ENCODE assay signal across 19 cellular contexts in genomic region chr19:12198136-12198535, GRCh38. TPM values are rescaled to one million over a fixed set of nuclear protein-coding genes. Genes with fewer than 3 reads are reported as not detected.
DNase-seq lines count a peak whose midpoint lies in the region; ATAC-seq and TF ChIP-seq lines count a peak whose summit lies in the region.
"Had no signal": no experiment of that assay in that cellular context is flagged by ENCODE, and none has a peak within 500 bp of the region (broad histone marks: within the 10 kb centered on the region; RNA-seq: fewer than 3 reads in every experiment).

No MANE protein-coding gene starts in this region.

- no peak for DNase-seq in activated T-cell treated with anti-CD3 and anti-CD28 coated beads, Interleukin-2, amount 50 U/mL, for 72 hours
- no peak for DNase-seq in activated T-cell treated with anti-CD3 and anti-CD28 coated beads, Interleukin-2, amount 50 U/mL, for 48 hours
- DNase-seq in CD4-positive, alpha-beta T cell, result no peak
- DNase-seq in adipocyte (ENCODE audit: low read depth) (no peak), progenitor cell of endocrine pancreas (ENCODE audit: low spot score, unreplicated experiment) (no peak), EL (no peak)
- DNase-seq in effector CD8-positive, alpha-beta T cell (lab: John Stamatoyannopoulos, UW), result no peak
- DNase-seq: CD4-positive, CD25-positive, alpha-beta regulatory T cell; CD8-positive, alpha-beta memory T cell; DMS53; DMS79 treated with DMSO at 0.1 percent for 48 hours; H9; HFFc6 had no signal

- no peak overlapping the region for H3K27ac ChIP-seq in CD4-positive, alpha-beta T cell (ENCODE audit: low read depth, low read length)
- H3K27ac ChIP-seq: 22Rv1, BLaER1, C4-2B had no signal

- H3K4me3 Mint-ChIP-seq in activated T-cell treated with anti-CD3 and anti-CD28 coated beads, Interleukin-2, amount 50 U/mL, for 72 hours, result no peak overlapping the region
- H3K4me3 Mint-ChIP-seq in CD4-positive, alpha-beta T cell, result peak overlapping the region; percentile 73
- H3K4me3 Mint-ChIP-seq in progenitor cell of endocrine pancreas (ENCODE audit: low read depth), result no peak overlapping the region
- H3K4me3 Mint-ChIP-seq: B cell; CD4-positive, CD25-positive, alpha-beta regulatory T cell; CD8-positive, alpha-beta memory T cell; GM23338; H9; HFFc6 had no signal

- H3K36me3 Mint-ChIP-seq in activated T-cell treated with anti-CD3 and anti-CD28 coated beads, Interleukin-2, amount 50 U/mL, for 72 hours (ENCODE audit: insufficient read depth in 2 of 2), result peaks cover 28 to 39% of the 10 kb centered on the region in 2 donors
- H3K36me3 Mint-ChIP-seq in CD4-positive, alpha-beta T cell (ENCODE audit: low read depth), result peaks cover 64% of the 10 kb centered on the region
- H3K36me3 Mint-ChIP-seq in progenitor cell of endocrine pancreas (ENCODE audit: insufficient read depth), result peaks cover 58% of the 10 kb centered on the region

- H3K9ac ChIP-seq in adipocyte (ENCODE audit: low read length), result no peak overlapping the region
- H3K9ac ChIP-seq: BLaER1 had no signal

- peaks cover 7% of the 10 kb centered on the region for H3K36me3 ChIP-seq in adipocyte (ENCODE audit: control insufficient read depth, insufficient read depth, low read length, severe bottlenecking)

- CTCF ChIA-PET in CD4-positive, alpha-beta T cell (lab: Charles Lee), result interaction anchor here (1.0 kb wide), 1 partner anchor 149 kb away, joined by 3 read pairs; no protein-coding TSS in a partner anchor

- peaks cover 37% of the 10 kb centered on the region for H3K4me1 Mint-ChIP-seq in activated T-cell treated with anti-CD3 and anti-CD28 coated beads, Interleukin-2, amount 50 U/mL, for 72 hours (ENCODE audit: low read depth)
- peaks cover 64% of the 10 kb centered on the region for H3K4me1 Mint-ChIP-seq in CD4-positive, alpha-beta T cell (ENCODE audit: low read depth)
- no peaks in the 10 kb centered on the region for H3K4me1 Mint-ChIP-seq in progenitor cell of endocrine pancreas (ENCODE audit: low read depth)
- H3K4me1 Mint-ChIP-seq: GM23338, H9 had no signal

- H3K4me3 ChIP-seq in adipocyte (ENCODE audit: low read length), result peak overlapping the region; percentile 32
- H3K4me3 ChIP-seq: BLaER1, GM23338 had no signal

- no peaks in the 10 kb centered on the region for H3K4me1 ChIP-seq in adipocyte (ENCODE audit: control insufficient read depth, insufficient read depth, low read length)
- H3K4me1 ChIP-seq: BLaER1 had no signal

- H3K27me3 Mint-ChIP-seq in activated T-cell treated with anti-CD3 and anti-CD28 coated beads, Interleukin-2, amount 50 U/mL, for 72 hours (ENCODE audit: low read depth), result no peaks in the 10 kb centered on the region
- no peaks in the 10 kb centered on the region for H3K27me3 Mint-ChIP-seq in CD4-positive, alpha-beta T cell
- no peaks in the 10 kb centered on the region for H3K27me3 Mint-ChIP-seq in progenitor cell of endocrine pancreas
- H3K27me3 Mint-ChIP-seq: B cell; CD4-positive, CD25-positive, alpha-beta regulatory T cell; CD8-positive, alpha-beta memory T cell had no signal

- POLR2A ChIA-PET in CD4-positive, alpha-beta T cell (lab: Charles Lee), result no interaction called here

- intact Hi-C loops in CD4-positive, alpha-beta T cell (cut with DNase I, micrococcal nuclease), result loop anchor here in 1 of 2 experiments (5.0 kb wide), 1 partner anchor 134 kb away; the partner anchor contains the start of gene ZNF563

- peaks cover 36% of the 10 kb centered on the region for H3K9me3 ChIP-seq in CD4-positive, alpha-beta T cell (ENCODE audit: control insufficient read depth, low read length)
- peaks cover 84% of the 10 kb centered on the region for H3K9me3 ChIP-seq in adipocyte (ENCODE audit: control insufficient read depth, low read length)

- no peaks in the 10 kb centered on the region for H3K27me3 ChIP-seq in CD4-positive, alpha-beta T cell (ENCODE audit: control insufficient read depth, insufficient read depth, low read length)
- no peaks in the 10 kb centered on the region for H3K27me3 ChIP-seq in adipocyte (replicated peaks; ENCODE audit: control insufficient read depth, insufficient read depth, low read length)
- H3K27me3 ChIP-seq: BLaER1 had no signal

- H3K9me3 Mint-ChIP-seq in activated T-cell treated with anti-CD3 and anti-CD28 coated beads, Interleukin-2, amount 50 U/mL, for 72 hours, result peaks cover 6 to 22% of the 10 kb centered on the region in 2 donors
- peaks cover 5% of the 10 kb centered on the region for H3K9me3 Mint-ChIP-seq in CD4-positive, alpha-beta T cell
- peaks cover 48% of the 10 kb centered on the region for H3K9me3 Mint-ChIP-seq in progenitor cell of endocrine pancreas (ENCODE audit: low read depth)

- H3K27ac Mint-ChIP-seq in activated T-cell treated with anti-CD3 and anti-CD28 coated beads, Interleukin-2, amount 50 U/mL, for 72 hours, result peak overlapping the region; percentile 13
- H3K27ac Mint-ChIP-seq in CD4-positive, alpha-beta T cell, result no peak overlapping the region
- H3K27ac Mint-ChIP-seq in progenitor cell of endocrine pancreas, result peak overlapping the region; percentile 74
- H3K27ac Mint-ChIP-seq: B cell; CD4-positive, CD25-positive, alpha-beta regulatory T cell; CD8-positive, alpha-beta memory T cell; GM23338; H9; HFFc6 had no signal

- TF ChIP-seq CTCF in CD4-positive, alpha-beta T cell (IDR thresholded peaks at IDR 0.05), result no peak
- no peak for TF ChIP-seq CTCF in progenitor cell of endocrine pancreas (IDR thresholded peaks at IDR 0.05; ENCODE audit: unreplicated experiment)

- no peak for ATAC-seq in activated T-cell treated with anti-CD3 and anti-CD28 coated beads, Interleukin-2, amount 50 U/mL, for 72 hours (replicated peaks in 1 of 2)
- ATAC-seq in CD4-positive, alpha-beta T cell (ENCODE audit: poor library complexity), result no peak
- ATAC-seq: GM23338, HCT116 had no signal

RNA-seq across cellular contexts. Expression of gene ZNF136, which starts 35.2 kb away (rescaled TPM):
- 10 to 100 TPM; 17.0 to 19.8 TPM for total RNA-seq in activated T-cell treated with anti-CD3 and anti-CD28 coated beads, Interleukin-2, amount 50 U/mL, for 72 hours
- 10 to 100 TPM; 40.5 to 45.6 TPM for total RNA-seq in CD4-positive, alpha-beta T cell
- total RNA-seq in progenitor cell of endocrine pancreas, result 15.3 and 15.6 TPM in 2 replicates

RNA-seq across cellular contexts. Expression of gene ZNF625, which starts 41.6 kb away (rescaled TPM):
- total RNA-seq in activated T-cell treated with anti-CD3 and anti-CD28 coated beads, Interleukin-2, amount 50 U/mL, for 72 hours, result 1 to 10 TPM; 3.2 to 4.9 TPM
- total RNA-seq in CD4-positive, alpha-beta T cell, result under 1 TPM; 0.56 to 0.85 TPM
- total RNA-seq in progenitor cell of endocrine pancreas, result 28.0 and 29.7 TPM in 2 replicates

RNA-seq across cellular contexts. Expression of gene ZNF20, which starts 58.0 kb away (rescaled TPM):
- total RNA-seq in activated T-cell treated with anti-CD3 and anti-CD28 coated beads, Interleukin-2, amount 50 U/mL, for 72 hours, result 1 to 10 TPM; 2.7 to 3.4 TPM
- 1 to 10 TPM; 1.0 to 1.2 TPM for total RNA-seq in CD4-positive, alpha-beta T cell
- 9.9 and 12.1 TPM in 2 replicates for total RNA-seq in progenitor cell of endocrine pancreas
